ENCODE assay signal across 1 cellular context in genomic region chr14:81303258-81303935, GRCh38.
TF ChIP-seq lines count a peak whose summit lies in the region.

No MANE protein-coding gene starts in this region.

TF ChIP-seq in HepG2, 621 proteins besides CTCF, POLR2A, EP300 and RAD21 (continued from another document and continues in another):
- TF ChIP-seq NFAT5 (CRISPR knock-in tag; IDR thresholded peaks at IDR 0.05) = no peak
- no peak for TF ChIP-seq DNMT3B (CRISPR knock-in tag; conservative IDR thresholded peaks at IDR 0.05)
- no peak for TF ChIP-seq CAMTA2 (CRISPR knock-in tag; IDR thresholded peaks at IDR 0.05; ENCODE audit: borderline replicate concordance)
- no peak for TF ChIP-seq AGO2 (optimal IDR thresholded peaks at IDR 0.05; ENCODE audit: low read depth, low read length)
- no peak for TF ChIP-seq PAX8 (CRISPR knock-in tag; IDR thresholded peaks at IDR 0.05; ENCODE audit: borderline replicate concordance)
- TF ChIP-seq ZNF563 (CRISPR knock-in tag; IDR thresholded peaks at IDR 0.05) = 0 out of 2 replicates have a peak, but pooled peaks have one; percentile 26
- no peak for TF ChIP-seq HOXD1 (CRISPR knock-in tag; IDR thresholded peaks at IDR 0.05)
- peak; percentile 88; the same call in 1 of the 2 replicates for TF ChIP-seq ZNF788 (CRISPR knock-in tag; IDR thresholded peaks at IDR 0.05; ENCODE audit: borderline replicate concordance)
- peak; percentile 77 for TF ChIP-seq PHF5A (CRISPR knock-in tag; IDR thresholded peaks at IDR 0.05; ENCODE audit: low read depth, unreplicated experiment)
- no peak for TF ChIP-seq HNRNPUL1 (IDR thresholded peaks at IDR 0.05; ENCODE audit: low read depth, low read length)
- no peak for TF ChIP-seq SMAD9 (CRISPR knock-in tag; IDR thresholded peaks at IDR 0.05)
- peak; percentile 76; the same call in 1 of the 2 replicates for TF ChIP-seq ZBTB26 (CRISPR knock-in tag; IDR thresholded peaks at IDR 0.05; ENCODE audit: borderline replicate concordance)
- 0 out of 2 replicates have a peak, but pooled peaks have one; percentile 44 for TF ChIP-seq MAF1 (CRISPR knock-in tag; IDR thresholded peaks at IDR 0.05; ENCODE audit: borderline replicate concordance)
- TF ChIP-seq ZEB1 (IDR thresholded peaks at IDR 0.05; ENCODE audit: insufficient replicate concordance, low read depth) = peak; percentile 97
- peak; percentile 71 for TF ChIP-seq MAX (IDR thresholded peaks at IDR 0.05)
- no peak for TF ChIP-seq HCFC1 (IDR thresholded peaks at IDR 0.05; ENCODE audit: low read depth, low read length)
- TF ChIP-seq YY1 (IDR thresholded peaks at IDR 0.05; ENCODE audit: insufficient read depth, insufficient replicate concordance, low read depth, low read length) = peak; percentile 43
- no peak for TF ChIP-seq MBNL3 (CRISPR knock-in tag; conservative IDR thresholded peaks at IDR 0.05)
- TF ChIP-seq HNRNPLL (IDR thresholded peaks at IDR 0.05; ENCODE audit: low read depth, low read length, poor library complexity, severe bottlenecking) = no peak
- TF ChIP-seq NONO (IDR thresholded peaks at IDR 0.05) = no peak
- TF ChIP-seq NONO (CRISPR knock-in tag; conservative IDR thresholded peaks at IDR 0.05) = peak; percentile 53
- TF ChIP-seq HNRNPH1 (optimal IDR thresholded peaks at IDR 0.05; ENCODE audit: low read depth, low read length) = no peak
- TF ChIP-seq ZNF33A (CRISPR knock-in tag; IDR thresholded peaks at IDR 0.05; ENCODE audit: borderline replicate concordance) = peak; percentile 95; the same call in 1 of the 2 replicates
- peak; percentile 61; the same call in 1 of the 2 replicates for TF ChIP-seq KMT2B (CRISPR knock-in tag; IDR thresholded peaks at IDR 0.05)
- peak; percentile 85 for TF ChIP-seq ZSCAN31 (CRISPR knock-in tag; IDR thresholded peaks at IDR 0.05; ENCODE audit: low read depth)
- TF ChIP-seq MAZ (IDR thresholded peaks at IDR 0.05; ENCODE audit: borderline replicate concordance, low read depth, low read length) = no peak
- peak; percentile 50; the same call in 1 of the 2 replicates for TF ChIP-seq MAZ (CRISPR knock-in tag; IDR thresholded peaks at IDR 0.05; ENCODE audit: low read depth)
- no peak for TF ChIP-seq SP2 (CRISPR knock-in tag; IDR thresholded peaks at IDR 0.05)
- no peak for TF ChIP-seq CBX1 (IDR thresholded peaks at IDR 0.05; ENCODE audit: low read depth)
- no peak for TF ChIP-seq NRL (CRISPR knock-in tag; IDR thresholded peaks at IDR 0.05; ENCODE audit: borderline replicate concordance)
- peak; percentile 47; the same call in 1 of the 2 replicates for TF ChIP-seq RERE (CRISPR knock-in tag; IDR thresholded peaks at IDR 0.05; ENCODE audit: low read depth)
- TF ChIP-seq ZNF619 (CRISPR knock-in tag; IDR thresholded peaks at IDR 0.05) = no peak
- peak; percentile 97 for TF ChIP-seq MIER3 (CRISPR knock-in tag; IDR thresholded peaks at IDR 0.05; ENCODE audit: borderline replicate concordance)
- TF ChIP-seq ZNF616 (CRISPR knock-in tag; IDR thresholded peaks at IDR 0.05; ENCODE audit: low read depth) = no peak
- TF ChIP-seq ZHX2 (IDR thresholded peaks at IDR 0.05; ENCODE audit: low read depth) = no peak
- TF ChIP-seq ZHX2 (CRISPR knock-in tag; IDR thresholded peaks at IDR 0.05; ENCODE audit: borderline replicate concordance) = no peak
- peak; percentile 92 for TF ChIP-seq ZNF710 (CRISPR knock-in tag; IDR thresholded peaks at IDR 0.05; ENCODE audit: borderline replicate concordance)
- TF ChIP-seq ZBTB49 (CRISPR knock-in tag; IDR thresholded peaks at IDR 0.05; ENCODE audit: borderline replicate concordance) = no peak
